34 cellular contexts compared by ENCODE assay signal in the genomic region with DNA sequence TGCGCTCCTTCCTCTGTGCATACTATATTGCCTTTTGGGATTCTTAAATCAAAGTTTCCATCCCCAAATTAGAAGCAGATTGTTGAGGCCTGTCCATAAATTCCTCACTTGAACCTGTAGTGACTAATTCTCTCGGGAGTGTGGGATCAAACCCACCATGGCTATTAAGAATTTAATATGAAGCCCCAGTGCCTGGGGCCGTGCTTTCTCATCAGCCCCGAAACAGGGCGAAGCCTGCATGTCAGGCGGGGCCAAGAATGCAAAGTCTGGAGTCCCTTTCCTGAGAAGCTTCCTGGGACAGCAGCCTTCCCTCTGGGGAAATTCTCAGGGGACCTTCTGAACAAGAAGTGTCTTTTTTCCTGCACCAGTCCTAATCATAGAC. TPM values are rescaled to one million over a fixed set of nuclear protein-coding genes. Genes with fewer than 3 reads are reported as not detected.
DNase-seq lines count a peak whose midpoint lies in the region; ATAC-seq, FAIRE-seq and TF ChIP-seq lines count a peak whose summit lies in the region.
"Had no signal": no experiment of that assay in that cellular context is flagged by ENCODE, and none has a peak within 500 bp of the region (broad histone marks: within the 10 kb centered on the region; RNA-seq: fewer than 3 reads in every experiment).

No MANE protein-coding gene starts in this region.

- TF ChIP-seq CTCF in breast epithelium (IDR thresholded peaks at IDR 0.05) (no peak), keratinocyte (optimal IDR thresholded peaks at IDR 0.05 in 1 of 3, IDR thresholded peaks at IDR 0.05 in 1 of 3, conservative IDR thresholded peaks at IDR 0.05 in 1 of 3; ENCODE audit: extremely low read depth in 1 of 3, insufficient read depth in 2 of 3, low read length in 3 of 3) (no peak), type B pancreatic cell (conservative IDR thresholded peaks at IDR 0.05) (no peak)

- DNase-seq in breast epithelium (ENCODE audit: low spot score in 2 of 2) (no peak), keratinocyte (ENCODE audit: low read depth, low spot score) (no peak), type B pancreatic cell (ENCODE audit: extremely low spot score, unreplicated experiment) (no peak), activated T-cell treated with anti-CD3 and anti-CD28 coated beads for 4 hours (no peak)
- DNase-seq: activated CD4-positive, alpha-beta T cell treated with anti-CD3 and anti-CD28 coated beads, Interleukin-2, amount 50 U/mL, for 4 hours; activated CD4-positive, CD25-positive, alpha-beta regulatory T cell; activated CD8-positive, alpha-beta memory T cell treated with anti-CD3 and anti-CD28 coated beads, Interleukin-2, amount 10 ng/mL, durations not matched to agents 7 days and 5 days; activated naive CD4-positive, alpha-beta T cell treated with Interleukin-2 at 50 U/mL for 16 hours; adrenal gland; body of pancreas; DMS153; dorsolateral prefrontal cortex; GM23248; HFFc6; hypothalamus; immature natural killer cell; left colon; NCI-H1092; NCI-H187; NCI-H446 treated with DMSO at 0.1 percent for 48 hours; pancreas; stimulated activated naive CD4-positive, alpha-beta T cell; testis; uterus had no signal

- FAIRE-seq in keratinocyte (lab: Jason Lieb, UNC), result no peak
- FAIRE-seq: G401.6, pancreas had no signal

- H3K9me3 ChIP-seq in HUES64 (ENCODE audit: insufficient read depth, low read depth, low read length) (no peaks in the 10 kb centered on the region), breast epithelium (no peaks in the 10 kb centered on the region), keratinocyte (ENCODE audit: control insufficient read depth, low read depth, low read length) (no peaks in the 10 kb centered on the region)
- H3K9me3 ChIP-seq: adrenal gland, BLaER1, body of pancreas, pancreas, testis, uterus had no signal

- H3K27me3 ChIP-seq in HUES64 (ENCODE audit: insufficient read depth, low read length) (no peaks in the 10 kb centered on the region), breast epithelium (no peaks in the 10 kb centered on the region), keratinocyte (ENCODE audit: control insufficient read depth, extremely low read depth, insufficient read depth, low read length) (no peaks in the 10 kb centered on the region)
- H3K27me3 ChIP-seq: BLaER1, body of pancreas, testis, uterus had no signal

- H3K4me1 Mint-ChIP-seq in type B pancreatic cell (ENCODE audit: unreplicated experiment), result peaks cover 13% of the 10 kb centered on the region
- H3K4me1 Mint-ChIP-seq: immature natural killer cell had no signal

- no peaks in the 10 kb centered on the region for H3K36me3 ChIP-seq in HUES64 (ENCODE audit: insufficient read depth, low read length)
- no peaks in the 10 kb centered on the region for H3K36me3 ChIP-seq in breast epithelium
- H3K36me3 ChIP-seq in keratinocyte (ENCODE audit: control insufficient read depth in 2 of 2, extremely low read depth in 1 of 2, insufficient read depth in 2 of 2, low read length in 2 of 2), result no peaks in the 10 kb centered on the region
- H3K36me3 ChIP-seq: adrenal gland, BLaER1, pancreas, uterus had no signal

- H4K20me1 ChIP-seq in keratinocyte (ENCODE audit: control insufficient read depth, extremely low read depth, insufficient read depth, low read length), result no peaks in the 10 kb centered on the region
- H4K20me1 ChIP-seq: BLaER1 had no signal

- no peak overlapping the region for H3K9ac ChIP-seq in HUES64 (ENCODE audit: low read depth, low read length)
- H3K9ac ChIP-seq in keratinocyte (ENCODE audit: control insufficient read depth, extremely low read depth, insufficient read depth, low read length), result peak overlapping the region; percentile 78
- H3K9ac ChIP-seq: BLaER1, GM23248 had no signal

- H3K36me3 Mint-ChIP-seq in type B pancreatic cell, result no peaks in the 10 kb centered on the region
- H3K36me3 Mint-ChIP-seq: activated CD8-positive, alpha-beta memory T cell treated with anti-CD3 and anti-CD28 coated beads, Interleukin-2, amount 10 ng/mL, durations not matched to agents 7 days and 5 days; immature natural killer cell had no signal

- 68% methylated on average over 6 of the region's 6 CpGs for WGBS in HUES64

- no peaks in the 10 kb centered on the region for H3K9me1 ChIP-seq in keratinocyte (ENCODE audit: control insufficient read depth, extremely low read depth, insufficient read depth, low read length)

- H3K27me3 Mint-ChIP-seq in type B pancreatic cell, result peaks cover 4% of the 10 kb centered on the region

- H3K9me3 Mint-ChIP-seq in type B pancreatic cell, result no peaks in the 10 kb centered on the region
- H3K9me3 Mint-ChIP-seq: HFFc6; T-helper 1 cell treated with Interleukin-12 subunit alpha and Interleukin-12 subunit beta and Interleukin-4 antibody, amounts not matched to agents 30 μg/mL and 1 μg/mL, for 36 hours had no signal

- H2AFZ ChIP-seq in keratinocyte (ENCODE audit: control insufficient read depth, low read length), result peak overlapping the region; percentile 43
- H2AFZ ChIP-seq: GM23248 had no signal

- peak overlapping the region; percentile 29 for H3K27ac Mint-ChIP-seq in type B pancreatic cell
- H3K27ac Mint-ChIP-seq: activated CD8-positive, alpha-beta memory T cell treated with anti-CD3 and anti-CD28 coated beads, Interleukin-2, amount 10 ng/mL, durations not matched to agents 7 days and 5 days; HFFc6; immature natural killer cell; T-helper 1 cell treated with Interleukin-12 subunit alpha and Interleukin-12 subunit beta and Interleukin-4 antibody, amounts not matched to agents 30 μg/mL and 1 μg/mL, for 36 hours had no signal

- intact Hi-C loops in breast epithelium (cut with DNase I; ENCODE audit: low total_unique reads), result no loop called here

- peak overlapping the region; percentile 77 for H3K4me2 ChIP-seq in keratinocyte (ENCODE audit: control insufficient read depth, extremely low read depth, insufficient read depth, low read depth, low read length)
- H3K4me2 ChIP-seq: BLaER1 had no signal

- no peaks in the 10 kb centered on the region for H3K79me2 ChIP-seq in keratinocyte (ENCODE audit: control insufficient read depth, insufficient read depth, low read length)

- no peak overlapping the region for H3K4me3 Mint-ChIP-seq in type B pancreatic cell
- H3K4me3 Mint-ChIP-seq: activated CD8-positive, alpha-beta memory T cell treated with anti-CD3 and anti-CD28 coated beads, Interleukin-2, amount 10 ng/mL, durations not matched to agents 7 days and 5 days; HFFc6; immature natural killer cell; T-helper 1 cell treated with Interleukin-12 subunit alpha and Interleukin-12 subunit beta and Interleukin-4 antibody, amounts not matched to agents 30 μg/mL and 1 μg/mL, for 36 hours had no signal

- H3K27ac ChIP-seq in HUES64 (ENCODE audit: low read depth, low read length) (peak overlapping the region; percentile 5; the same call in 1 of the 2 replicates), breast epithelium (peak overlapping the region; percentile 50 to 60), keratinocyte (ENCODE audit: control insufficient read depth, insufficient read depth, low read length) (peak overlapping the region; percentile 96)
- H3K27ac ChIP-seq: adrenal gland, BLaER1, body of pancreas, dorsolateral prefrontal cortex, GM23248, pancreas, testis, uterus had no signal

- no peak for TF ChIP-seq POLR2A in breast epithelium (IDR thresholded peaks at IDR 0.05)

- H3K4me3 ChIP-seq in HUES64 (ENCODE audit: low read length) (no peak overlapping the region), breast epithelium (no peak overlapping the region), keratinocyte (ENCODE audit: control insufficient read depth in 2 of 3, extremely low read depth in 1 of 3, insufficient read depth in 2 of 3, low read depth in 1 of 3, low read length in 3 of 3) (peak overlapping the region in 2 of 3 experiments; percentile 13 to 39)
- H3K4me3 ChIP-seq: adrenal gland, BLaER1, body of pancreas, dorsolateral prefrontal cortex, GM23248, pancreas, testis, uterus had no signal

- ATAC-seq in HG03342 (IDR thresholded peaks at IDR 0.05; ENCODE audit: unreplicated experiment) (no peak), GM21360 (IDR thresholded peaks at IDR 0.05; ENCODE audit: unreplicated experiment) (no peak)
- ATAC-seq: activated CD8-positive, alpha-beta memory T cell treated with anti-CD3 and anti-CD28 coated beads, Interleukin-2, amount 10 ng/mL, durations not matched to agents 7 days and 5 days; body of pancreas; left colon had no signal

- H3K4me1 ChIP-seq in HUES64 (ENCODE audit: insufficient read depth, low read length) (peaks cover 26% of the 10 kb centered on the region), breast epithelium (no peaks in the 10 kb centered on the region), keratinocyte (ENCODE audit: control insufficient read depth, extremely low read depth, insufficient read depth, low read length) (peaks cover 85% of the 10 kb centered on the region)
- H3K4me1 ChIP-seq: adrenal gland, body of pancreas, pancreas, testis, uterus had no signal

- dilution Hi-C loops in keratinocyte (cut with MboI; ENCODE audit: extremely low pct_ligation_motif_present, low sequenced_read_pairs), result no loop called here

RNA-seq across cellular contexts. Expression of a gene that starts 29.3 kb away (rescaled TPM):
- polyA plus RNA-seq in HUES64 (2013, experiment 1 of 2), result 0.15 TPM
- 0.25 TPM for polyA plus RNA-seq in HUES64 (2013, experiment 2 of 2)
- total RNA-seq in breast epithelium (1 to 10 TPM in 2 of 3 donors, under 1 TPM in 1; 0.16 to 5.4 (median 3.6) TPM), type B pancreatic cell (ENCODE audit: low replicate concordance) (0.80 and 1.5 TPM in 2 replicates)
- polyA plus RNA-seq in keratinocyte, result 35.0 to 58.0 TPM (median 51.5 TPM) in 3 replicates
- polyA plus RNA-seq in keratinocyte (2011; ENCODE audit: low read depth), result 20.3 TPM
- polyA plus RNA-seq in keratinocyte (2011; cell fraction: cytosol; rRNA removed), result 12.5 and 14.2 TPM in 2 replicates
- 217 and 259 TPM in 2 replicates for polyA plus RNA-seq in keratinocyte (2011; cell fraction: nucleus; rRNA removed)
- polyA plus RNA-seq in keratinocyte (2012; ENCODE audit: low replicate concordance), result 44.0 and 58.0 TPM in 2 replicates
- 219 to 287 TPM (median 236 TPM) in 3 replicates for polyA minus RNA-seq in keratinocyte
- polyA minus RNA-seq in keratinocyte (2011; cell fraction: cytosol; rRNA and poly(A)+ RNA removed), result 63.1 TPM
- 484 and 633 TPM in 2 replicates for polyA minus RNA-seq in keratinocyte (2011; cell fraction: nucleus; rRNA and poly(A)+ RNA removed)
- total RNA-seq: activated CD8-positive, alpha-beta memory T cell treated with anti-CD3 and anti-CD28 coated beads, Interleukin-2, amount 10 ng/mL, durations not matched to agents 7 days and 5 days; body of pancreas; GM23248; HFFc6; HT-29; left colon; lung microvascular endothelial cell; RPMI7951 had no signal
- polyA plus RNA-seq: GM23248, immature natural killer cell, neural cell had no signal

Comparison
In these comparisons a context has a peak if more than half of its experiments do, and no peak if none do; other contexts are left out.
1. H3K27ac ChIP-seq: peak in every context shown above with its lines; median percentile 96 in keratinocyte; 55 in breast epithelium; 5 in HUES64.
2. H3K4me3 ChIP-seq: peak in keratinocyte (2 of 3); none in HUES64 (single experiment) and breast epithelium (0 of 3).